Comparison of ENCODE assay signal across 2 cellular contexts in genomic region chr15:73866481-73866880, GRCh38.
TF ChIP-seq lines count a peak whose summit lies in the region.

No MANE protein-coding gene starts in this region.

TF ChIP-seq in liver, 16 proteins besides CTCF, POLR2A, EP300 and RAD21:
- peak; percentile 78 for TF ChIP-seq NR2F2 (IDR thresholded peaks at IDR 0.05)
- TF ChIP-seq GABPA (IDR thresholded peaks at IDR 0.05 in 1 of 2, conservative IDR thresholded peaks at IDR 0.05 in 1 of 2): no peak

TF ChIP-seq in HepG2, 621 proteins besides CTCF, POLR2A, EP300 and RAD21:
- TF ChIP-seq ZNF18 (CRISPR knock-in tag; IDR thresholded peaks at IDR 0.05; ENCODE audit: insufficient replicate concordance) (no peak), ZNF839 (CRISPR knock-in tag; IDR thresholded peaks at IDR 0.05; ENCODE audit: borderline replicate concordance) (no peak), NFAT5 (CRISPR knock-in tag; IDR thresholded peaks at IDR 0.05) (no peak), ZNF3 (CRISPR knock-in tag; IDR thresholded peaks at IDR 0.05) (no peak), HBP1 (CRISPR knock-in tag; IDR thresholded peaks at IDR 0.05; ENCODE audit: low read depth) (no peak), RERE (CRISPR knock-in tag; IDR thresholded peaks at IDR 0.05; ENCODE audit: low read depth) (no peak), ZNF567 (CRISPR knock-in tag; IDR thresholded peaks at IDR 0.05; ENCODE audit: borderline replicate concordance) (no peak), BHLHE40 (IDR thresholded peaks at IDR 0.05; ENCODE audit: low read length) (no peak), GLI4 (CRISPR knock-in tag; IDR thresholded peaks at IDR 0.05; ENCODE audit: borderline replicate concordance) (no peak), SIX4 (CRISPR knock-in tag; IDR thresholded peaks at IDR 0.05) (no peak), HOXA9 (CRISPR knock-in tag; IDR thresholded peaks at IDR 0.05; ENCODE audit: borderline replicate concordance) (no peak), ZNF749 (CRISPR knock-in tag; IDR thresholded peaks at IDR 0.05; ENCODE audit: borderline replicate concordance) (no peak), ELF4 (CRISPR knock-in tag; IDR thresholded peaks at IDR 0.05; ENCODE audit: borderline replicate concordance) (no peak), TFDP2 (CRISPR knock-in tag; IDR thresholded peaks at IDR 0.05) (no peak)
